1 cellular context compared by ENCODE assay signal in genomic region chr1:98315309-98315708, GRCh38.
TF ChIP-seq lines count a peak whose summit lies in the region.

No MANE protein-coding gene starts in this region.

TF ChIP-seq in WTC11, 78 proteins besides CTCF, POLR2A, EP300 and RAD21 (continued from another document):
- no peak for TF ChIP-seq ZBTB43 (CRISPR knock-in tag; IDR thresholded peaks at IDR 0.05)
- TF ChIP-seq, protein P1, sequence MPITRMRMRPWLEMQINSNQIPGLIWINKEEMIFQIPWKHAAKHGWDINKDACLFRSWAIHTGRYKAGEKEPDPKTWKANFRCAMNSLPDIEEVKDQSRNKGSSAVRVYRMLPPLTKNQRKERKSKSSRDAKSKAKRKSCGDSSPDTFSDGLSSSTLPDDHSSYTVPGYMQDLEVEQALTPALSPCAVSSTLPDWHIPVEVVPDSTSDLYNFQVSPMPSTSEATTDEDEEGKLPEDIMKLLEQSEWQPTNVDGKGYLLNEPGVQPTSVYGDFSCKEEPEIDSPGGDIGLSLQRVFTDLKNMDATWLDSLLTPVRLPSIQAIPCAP (CRISPR knock-in tag; IDR thresholded peaks at IDR 0.05), result no peak
TF ChIP-seq in WTC11: peak in this region for 0.
